8 cellular contexts compared by ENCODE assay signal in the genomic region with DNA sequence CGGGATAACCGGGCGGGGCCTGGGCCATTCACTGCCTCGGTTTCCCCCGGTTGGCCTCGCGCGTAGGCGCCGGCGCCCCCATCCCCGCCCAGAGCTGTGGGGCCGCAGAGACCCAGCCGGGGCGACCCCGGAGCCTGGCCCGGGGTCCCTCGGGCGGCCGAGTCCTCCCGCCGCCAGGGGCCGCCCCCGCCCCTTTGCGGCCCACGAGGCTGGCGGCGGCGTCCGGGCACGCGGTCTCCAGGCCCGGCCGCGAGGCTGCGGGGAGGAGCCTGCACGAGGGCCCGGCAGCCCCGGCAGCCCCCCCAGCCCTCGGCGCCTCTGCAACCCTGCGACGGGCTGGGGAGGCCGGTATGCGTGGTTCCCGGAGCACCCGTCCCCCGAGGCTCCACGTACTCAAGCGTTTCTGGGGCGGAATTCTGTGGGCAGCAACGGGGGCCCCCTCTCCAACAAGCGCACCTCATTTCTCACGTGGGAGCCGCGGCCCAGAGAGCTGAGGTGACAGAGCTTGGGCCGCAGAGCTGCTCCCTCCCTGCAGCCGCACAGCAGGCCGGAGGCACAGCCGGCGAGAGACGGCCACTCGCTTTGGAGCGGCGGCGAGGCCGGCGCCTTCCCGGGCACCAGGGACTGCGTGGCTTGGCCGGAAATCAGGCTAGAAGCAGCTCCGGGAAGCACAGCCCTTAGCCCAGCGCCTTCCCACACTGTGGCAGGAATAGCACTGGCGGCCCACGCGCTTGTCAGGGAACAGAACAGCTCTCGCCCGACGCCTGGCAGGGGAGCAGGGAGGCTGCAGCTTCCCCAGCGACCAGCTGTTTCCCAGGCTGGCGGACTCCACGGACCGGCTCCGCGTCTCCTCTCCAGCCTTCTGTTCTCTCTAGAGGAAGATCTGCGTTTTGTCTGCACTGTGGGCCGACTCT. TPM values are rescaled to one million over a fixed set of nuclear protein-coding genes. Genes with fewer than 3 reads are reported as not detected.
A peak's percentile ranks its signal among the peaks of the same experiment; 100 is the strongest.
DNase-seq lines count a peak whose midpoint lies in the region; ATAC-seq and TF ChIP-seq lines count a peak whose summit lies in the region.

No MANE protein-coding gene starts in this region.

- peaks cover 65% of the 10 kb centered on the region for H3K36me3 Mint-ChIP-seq in activated T-helper 17 cell treated with anti-CD3 and anti-CD28 coated beads, Interleukin-2, amount 50 U/mL, for 72 hours (ENCODE audit: low read depth)
- H3K36me3 Mint-ChIP-seq in neural crest cell (ENCODE audit: low read depth) (peaks cover 12% of the 10 kb centered on the region), type B pancreatic cell (peaks cover 10% of the 10 kb centered on the region)

- DNase-seq in NCI-H345 (lab: John Stamatoyannopoulos, UW): peak; percentile 51
- DNase-seq in NCI-H345 treated with DMSO at 0.1 percent for 48 hours (lab: John Stamatoyannopoulos, UW; ENCODE audit: unreplicated experiment): no peak
- peak; percentile 66 for DNase-seq in NCI-H510A (lab: John Stamatoyannopoulos, UW)
- peak; percentile 45 for DNase-seq in fibroblast of villous mesenchyme (ENCODE audit: low read depth)
- no peak for DNase-seq in neural crest cell (ENCODE audit: low read depth, low spot score)
- no peak for DNase-seq in type B pancreatic cell (ENCODE audit: extremely low spot score, unreplicated experiment)

- H3K27ac Mint-ChIP-seq in activated T-helper 17 cell treated with anti-CD3 and anti-CD28 coated beads, Interleukin-2, amount 50 U/mL, for 72 hours: peak overlapping the region; percentile 94
- H3K27ac Mint-ChIP-seq in neural crest cell (ENCODE audit: unreplicated experiment) (peak overlapping the region; percentile 50), type B pancreatic cell (no peak overlapping the region)

- H3K27me3 Mint-ChIP-seq in activated T-helper 17 cell treated with anti-CD3 and anti-CD28 coated beads, Interleukin-2, amount 50 U/mL, for 72 hours: no peaks in the 10 kb centered on the region
- H3K27me3 Mint-ChIP-seq in neural crest cell (ENCODE audit: low read depth): peaks cover 6% of the 10 kb centered on the region
- H3K27me3 Mint-ChIP-seq in type B pancreatic cell: no peaks in the 10 kb centered on the region

- TF ChIP-seq CTCF in fibroblast of villous mesenchyme (IDR thresholded peaks at IDR 0.05; ENCODE audit: insufficient read depth, low read depth, low read length) (no peak), neural crest cell (conservative IDR thresholded peaks at IDR 0.05) (peak; percentile 39), type B pancreatic cell (conservative IDR thresholded peaks at IDR 0.05) (peak; percentile 48)

- peaks cover 44% of the 10 kb centered on the region for H3K4me1 Mint-ChIP-seq in activated T-helper 17 cell treated with anti-CD3 and anti-CD28 coated beads, Interleukin-2, amount 50 U/mL, for 72 hours
- H3K4me1 Mint-ChIP-seq in neural crest cell (peaks cover 31% of the 10 kb centered on the region), type B pancreatic cell (ENCODE audit: unreplicated experiment) (peaks cover 21% of the 10 kb centered on the region)

- peak; percentile 6 for ATAC-seq in activated T-helper 17 cell treated with anti-CD3 and anti-CD28 coated beads, Interleukin-2, amount 50 U/mL, for 72 hours (replicated peaks)
- ATAC-seq in GM19463 (IDR thresholded peaks at IDR 0.05; ENCODE audit: unreplicated experiment): no peak

- peak overlapping the region; percentile 95 for H3K4me3 Mint-ChIP-seq in activated T-helper 17 cell treated with anti-CD3 and anti-CD28 coated beads, Interleukin-2, amount 50 U/mL, for 72 hours
- H3K4me3 Mint-ChIP-seq in neural crest cell (peak overlapping the region; percentile 86), type B pancreatic cell (peak overlapping the region; percentile 75)

- H3K4me3 ChIP-seq in fibroblast of villous mesenchyme (ENCODE audit: low read depth, low read length): peak overlapping the region; percentile 57

- no peaks in the 10 kb centered on the region for H3K9me3 Mint-ChIP-seq in activated T-helper 17 cell treated with anti-CD3 and anti-CD28 coated beads, Interleukin-2, amount 50 U/mL, for 72 hours
- no peaks in the 10 kb centered on the region for H3K9me3 Mint-ChIP-seq in neural crest cell
- no peaks in the 10 kb centered on the region for H3K9me3 Mint-ChIP-seq in type B pancreatic cell

RNA-seq across cellular contexts. Expression of a gene that starts 0.9 kb away (rescaled TPM):
- 100 to 1,000 TPM; 101 to 144 TPM for total RNA-seq in activated T-helper 17 cell treated with anti-CD3 and anti-CD28 coated beads, Interleukin-2, amount 50 U/mL, for 72 hours
- 4.5 and 5.2 TPM in 2 replicates for total RNA-seq in fibroblast of villous mesenchyme
- total RNA-seq in neural crest cell: 134 and 145 TPM in 2 replicates
- total RNA-seq in type B pancreatic cell (ENCODE audit: low replicate concordance): 16.1 and 65.1 TPM in 2 replicates

RNA-seq across cellular contexts. Expression of a gene that starts 40.8 kb away (rescaled TPM):
- 10 to 100 TPM; 49.0 to 56.8 TPM for total RNA-seq in activated T-helper 17 cell treated with anti-CD3 and anti-CD28 coated beads, Interleukin-2, amount 50 U/mL, for 72 hours
- total RNA-seq in fibroblast of villous mesenchyme: 23.2 and 25.0 TPM in 2 replicates
- total RNA-seq in neural crest cell: 55.0 and 55.9 TPM in 2 replicates
- total RNA-seq in type B pancreatic cell (ENCODE audit: low replicate concordance): 26.5 and 43.9 TPM in 2 replicates

Comparison
In these comparisons a context has a peak if more than half of its experiments do, and no peak if none do; other contexts are left out.
1. DNase-seq: peak in NCI-H345 (single experiment), NCI-H510A (single experiment) and fibroblast of villous mesenchyme (single experiment); none in NCI-H345 treated with DMSO at 0.1 percent for 48 hours (single experiment), neural crest cell (single experiment) and type B pancreatic cell (single experiment).
2. Peak in every context shown above with its lines, with median percentiles within 50 percentile points of each other: H3K4me3 Mint-ChIP-seq.